Comparison of ENCODE assay signal across 8 cellular contexts in genomic region chr7:1531979-1532455, GRCh38. TPM values are rescaled to one million over a fixed set of nuclear protein-coding genes. Genes with fewer than 3 reads are reported as not detected.
DNase-seq lines count a peak whose midpoint lies in the region; ATAC-seq and TF ChIP-seq lines count a peak whose summit lies in the region.

No MANE protein-coding gene starts in this region.

- peak overlapping the region; percentile 83 to 99 (median 94) for H3K27ac ChIP-seq in Peyer's patch
- peak overlapping the region; percentile 99 for H3K27ac ChIP-seq in epithelial cell of prostate
- H3K27ac ChIP-seq in prostate gland: peak overlapping the region; percentile 99

- intact Hi-C loops in prostate gland (cut with DNase I): no loop called here

- 31% methylated on average over 10 of the region's 10 CpGs for WGBS in prostate gland

- no peaks in the 10 kb centered on the region for H3K9me3 ChIP-seq in Peyer's patch
- H3K9me3 ChIP-seq in prostate gland: no peaks in the 10 kb centered on the region

- TF ChIP-seq CTCF in Peyer's patch (IDR thresholded peaks at IDR 0.05) (no peak), prostate gland (IDR thresholded peaks at IDR 0.05) (no peak)

- no peak for TF ChIP-seq POLR2A in Peyer's patch (IDR thresholded peaks at IDR 0.05)
- no peak for TF ChIP-seq POLR2A in prostate gland (IDR thresholded peaks at IDR 0.05)

- no peaks in the 10 kb centered on the region for H3K27me3 ChIP-seq in Peyer's patch
- H3K27me3 ChIP-seq in prostate gland (replicated peaks; ENCODE audit: insufficient read depth): no peaks in the 10 kb centered on the region

- peak; percentile 67 for DNase-seq in DMS53 (lab: John Stamatoyannopoulos, UW)
- peak in 1 of 3 donors; percentile 45 for DNase-seq in Peyer's patch
- DNase-seq in epithelial cell of prostate (ENCODE audit: low read depth, low spot score): no peak
- DNase-seq in prostate gland (ENCODE audit: low spot score): peak; percentile 62
- DNase-seq in germinal center (ENCODE audit: low spot score): no peak

- H3K36me3 ChIP-seq in Peyer's patch (peaks cover 0 to 14% (median 0%) of the 10 kb centered on the region in 3 donors), prostate gland (no peaks in the 10 kb centered on the region)

- H3K4me3 ChIP-seq in Peyer's patch (peak overlapping the region; percentile 61 to 93 (median 77)), prostate gland (peak overlapping the region; percentile 49 to 68)

- no peak for ATAC-seq in GM21360 (IDR thresholded peaks at IDR 0.05; ENCODE audit: unreplicated experiment)
- no peak for ATAC-seq in GM21515 (IDR thresholded peaks at IDR 0.05; ENCODE audit: unreplicated experiment)
- no peak for ATAC-seq in HG02840 (IDR thresholded peaks at IDR 0.05; ENCODE audit: low FRiP score, unreplicated experiment)

- H3K4me1 ChIP-seq in Peyer's patch: peaks cover 4 to 41% (median 18%) of the 10 kb centered on the region in 4 donors
- peaks cover 18% of the 10 kb centered on the region for H3K4me1 ChIP-seq in prostate gland (replicated peaks)

RNA-seq across cellular contexts. Expression of gene MAFK, which starts 1.5 kb away (rescaled TPM):
- 10 to 100 TPM; 32.9 to 80.2 (median 55.0) TPM for total RNA-seq in Peyer's patch
- total RNA-seq in prostate gland: 10 to 100 TPM; 29.1 to 50.6 TPM

RNA-seq across cellular contexts. Expression of gene TMEM184A, which starts 24.0 kb away (rescaled TPM):
- total RNA-seq in Peyer's patch (100 to 1,000 TPM in 3 of 4 donors, 10 to 100 TPM in 1; 41.3 to 161 (median 151) TPM), prostate gland (10 to 100 TPM; 15.4 to 59.2 TPM)

RNA-seq across cellular contexts. Expression of gene INTS1, which starts 27.8 kb away (rescaled TPM):
- total RNA-seq in Peyer's patch (100 to 1,000 TPM in 2 of 4 donors, 10 to 100 TPM in 2; 84.4 to 192 (median 108) TPM), prostate gland (100 to 1,000 TPM in 1 of 2 donors, 10 to 100 TPM in 1; 64.9 to 146 TPM)

RNA-seq across cellular contexts. Expression of gene PSMG3, which starts 37.8 kb away (rescaled TPM):
- total RNA-seq in Peyer's patch (10 to 100 TPM; 33.0 to 67.5 (median 47.7) TPM), prostate gland (10 to 100 TPM; 50.0 to 51.6 TPM)

Comparison
In these comparisons a context has a peak if more than half of its experiments do, and no peak if none do; other contexts are left out.
1. DNase-seq: peak in DMS53 (single experiment) and prostate gland (single experiment); none in epithelial cell of prostate (single experiment) and germinal center (single experiment).
2. Peak in every context shown above with its lines, with median percentiles within 50 percentile points of each other: H3K27ac ChIP-seq.